ENCODE assay signal across 8 cellular contexts in the genomic region with DNA sequence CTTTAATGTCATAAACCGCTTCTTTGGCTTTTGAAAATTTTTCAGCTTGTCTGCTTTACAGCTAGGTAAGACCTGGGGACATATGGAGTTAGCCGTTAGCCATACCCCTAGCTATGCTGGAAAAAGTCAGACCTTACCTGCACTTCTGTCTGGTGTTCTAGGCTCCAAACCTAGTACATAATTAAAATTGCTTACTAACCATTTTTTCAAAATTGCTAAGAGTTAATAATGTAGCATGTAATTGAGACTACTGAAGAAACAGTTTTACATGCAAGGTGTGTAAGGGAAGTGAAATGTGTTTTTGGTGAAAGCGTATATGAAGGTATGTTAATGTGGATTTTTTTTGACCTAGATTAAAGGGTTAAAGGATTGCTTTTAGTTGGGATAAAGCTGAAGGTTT.
"Had no signal": no experiment of that assay in that cellular context is flagged by ENCODE, and none has a peak within 500 bp of the region (broad histone marks: within the 10 kb centered on the region; RNA-seq: fewer than 3 reads in every experiment).

No MANE protein-coding gene starts in this region.

- FAIRE-seq: G401.6, GM12878, GM12891, GM12892, GM18507, GM19239 had no signal

- ATAC-seq: GM12878 had no signal

- DNase-seq: GDM1, GF-D8 had no signal

- H3K4me3 ChIP-seq: GM12878 had no signal
